1 cellular context compared by ENCODE assay signal in genomic region chrX:41607264-41607832, GRCh38.
TF ChIP-seq lines count a peak whose summit lies in the region.

No MANE protein-coding gene starts in this region.

TF ChIP-seq in K562, 482 proteins besides CTCF, POLR2A, EP300 and RAD21 (continued from another document):
- TF ChIP-seq, protein P1, sequence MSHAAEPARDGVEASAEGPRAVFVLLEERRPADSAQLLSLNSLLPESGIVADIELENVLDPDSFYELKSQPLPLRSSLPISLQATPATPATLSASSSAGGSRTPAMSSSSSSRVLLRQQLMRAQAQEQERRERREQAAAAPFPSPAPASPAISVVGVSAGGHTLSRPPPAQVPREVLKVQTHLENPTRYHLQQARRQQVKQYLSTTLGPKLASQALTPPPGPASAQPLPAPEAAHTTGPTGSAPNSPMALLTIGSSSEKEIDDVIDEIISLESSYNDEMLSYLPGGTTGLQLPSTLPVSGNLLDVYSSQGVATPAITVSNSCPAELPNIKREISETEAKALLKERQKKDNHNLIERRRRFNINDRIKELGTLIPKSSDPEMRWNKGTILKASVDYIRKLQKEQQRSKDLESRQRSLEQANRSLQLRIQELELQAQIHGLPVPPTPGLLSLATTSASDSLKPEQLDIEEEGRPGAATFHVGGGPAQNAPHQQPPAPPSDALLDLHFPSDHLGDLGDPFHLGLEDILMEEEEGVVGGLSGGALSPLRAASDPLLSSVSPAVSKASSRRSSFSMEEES (CRISPR knock-in tag; IDR thresholded peaks at IDR 0.05) = peak; percentile 94
- TF ChIP-seq, protein P2, sequence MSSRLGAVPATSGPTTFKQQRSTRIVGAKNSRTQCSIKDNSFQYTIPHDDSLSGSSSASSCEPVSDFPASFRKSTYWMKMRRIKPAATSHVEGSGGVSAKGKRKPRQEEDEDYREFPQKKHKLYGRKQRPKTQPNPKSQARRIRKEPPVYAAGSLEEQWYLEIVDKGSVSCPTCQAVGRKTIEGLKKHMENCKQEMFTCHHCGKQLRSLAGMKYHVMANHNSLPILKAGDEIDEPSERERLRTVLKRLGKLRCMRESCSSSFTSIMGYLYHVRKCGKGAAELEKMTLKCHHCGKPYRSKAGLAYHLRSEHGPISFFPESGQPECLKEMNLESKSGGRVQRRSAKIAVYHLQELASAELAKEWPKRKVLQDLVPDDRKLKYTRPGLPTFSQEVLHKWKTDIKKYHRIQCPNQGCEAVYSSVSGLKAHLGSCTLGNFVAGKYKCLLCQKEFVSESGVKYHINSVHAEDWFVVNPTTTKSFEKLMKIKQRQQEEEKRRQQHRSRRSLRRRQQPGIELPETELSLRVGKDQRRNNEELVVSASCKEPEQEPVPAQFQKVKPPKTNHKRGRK (tag; IDR thresholded peaks at IDR 0.05) = no peak
- TF ChIP-seq, protein P3, sequence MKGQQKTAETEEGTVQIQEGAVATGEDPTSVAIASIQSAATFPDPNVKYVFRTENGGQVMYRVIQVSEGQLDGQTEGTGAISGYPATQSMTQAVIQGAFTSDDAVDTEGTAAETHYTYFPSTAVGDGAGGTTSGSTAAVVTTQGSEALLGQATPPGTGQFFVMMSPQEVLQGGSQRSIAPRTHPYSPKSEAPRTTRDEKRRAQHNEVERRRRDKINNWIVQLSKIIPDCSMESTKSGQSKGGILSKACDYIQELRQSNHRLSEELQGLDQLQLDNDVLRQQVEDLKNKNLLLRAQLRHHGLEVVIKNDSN (CRISPR knock-in tag; IDR thresholded peaks at IDR 0.05) = peak; percentile 51; the same call in 1 of the 2 replicates
- TF ChIP-seq SOX6 (IDR thresholded peaks at IDR 0.05) = peak; percentile 76
- TF ChIP-seq PPARD (CRISPR knock-in tag; IDR thresholded peaks at IDR 0.05) = no peak
- no peak for TF ChIP-seq SREBF2 (CRISPR knock-in tag; IDR thresholded peaks at IDR 0.05)
- TF ChIP-seq NCOR1 (IDR thresholded peaks at IDR 0.05) = peak; percentile 58
- TF ChIP-seq GABPA (tag; conservative IDR thresholded peaks at IDR 0.05; ENCODE audit: low read depth) = no peak
- TF ChIP-seq PHTF2 (CRISPR knock-in tag; IDR thresholded peaks at IDR 0.05) = no peak
- TF ChIP-seq BCOR (IDR thresholded peaks at IDR 0.05) = no peak
- TF ChIP-seq POLR3A (IDR thresholded peaks at IDR 0.05; ENCODE audit: borderline replicate concordance, extremely low read depth, insufficient read depth, insufficient read length) = no peak
- TF ChIP-seq KDM1A (IDR thresholded peaks at IDR 0.05) = 0 out of 4 replicates have a peak, but pooled peaks of 1 of the 2 experiments have one; percentile 31
- no peak for TF ChIP-seq NR4A1 (CRISPR knock-in tag; IDR thresholded peaks at IDR 0.05)
- no peak for TF ChIP-seq NR4A1 (tag; IDR thresholded peaks at IDR 0.05)
- TF ChIP-seq, protein P4, sequence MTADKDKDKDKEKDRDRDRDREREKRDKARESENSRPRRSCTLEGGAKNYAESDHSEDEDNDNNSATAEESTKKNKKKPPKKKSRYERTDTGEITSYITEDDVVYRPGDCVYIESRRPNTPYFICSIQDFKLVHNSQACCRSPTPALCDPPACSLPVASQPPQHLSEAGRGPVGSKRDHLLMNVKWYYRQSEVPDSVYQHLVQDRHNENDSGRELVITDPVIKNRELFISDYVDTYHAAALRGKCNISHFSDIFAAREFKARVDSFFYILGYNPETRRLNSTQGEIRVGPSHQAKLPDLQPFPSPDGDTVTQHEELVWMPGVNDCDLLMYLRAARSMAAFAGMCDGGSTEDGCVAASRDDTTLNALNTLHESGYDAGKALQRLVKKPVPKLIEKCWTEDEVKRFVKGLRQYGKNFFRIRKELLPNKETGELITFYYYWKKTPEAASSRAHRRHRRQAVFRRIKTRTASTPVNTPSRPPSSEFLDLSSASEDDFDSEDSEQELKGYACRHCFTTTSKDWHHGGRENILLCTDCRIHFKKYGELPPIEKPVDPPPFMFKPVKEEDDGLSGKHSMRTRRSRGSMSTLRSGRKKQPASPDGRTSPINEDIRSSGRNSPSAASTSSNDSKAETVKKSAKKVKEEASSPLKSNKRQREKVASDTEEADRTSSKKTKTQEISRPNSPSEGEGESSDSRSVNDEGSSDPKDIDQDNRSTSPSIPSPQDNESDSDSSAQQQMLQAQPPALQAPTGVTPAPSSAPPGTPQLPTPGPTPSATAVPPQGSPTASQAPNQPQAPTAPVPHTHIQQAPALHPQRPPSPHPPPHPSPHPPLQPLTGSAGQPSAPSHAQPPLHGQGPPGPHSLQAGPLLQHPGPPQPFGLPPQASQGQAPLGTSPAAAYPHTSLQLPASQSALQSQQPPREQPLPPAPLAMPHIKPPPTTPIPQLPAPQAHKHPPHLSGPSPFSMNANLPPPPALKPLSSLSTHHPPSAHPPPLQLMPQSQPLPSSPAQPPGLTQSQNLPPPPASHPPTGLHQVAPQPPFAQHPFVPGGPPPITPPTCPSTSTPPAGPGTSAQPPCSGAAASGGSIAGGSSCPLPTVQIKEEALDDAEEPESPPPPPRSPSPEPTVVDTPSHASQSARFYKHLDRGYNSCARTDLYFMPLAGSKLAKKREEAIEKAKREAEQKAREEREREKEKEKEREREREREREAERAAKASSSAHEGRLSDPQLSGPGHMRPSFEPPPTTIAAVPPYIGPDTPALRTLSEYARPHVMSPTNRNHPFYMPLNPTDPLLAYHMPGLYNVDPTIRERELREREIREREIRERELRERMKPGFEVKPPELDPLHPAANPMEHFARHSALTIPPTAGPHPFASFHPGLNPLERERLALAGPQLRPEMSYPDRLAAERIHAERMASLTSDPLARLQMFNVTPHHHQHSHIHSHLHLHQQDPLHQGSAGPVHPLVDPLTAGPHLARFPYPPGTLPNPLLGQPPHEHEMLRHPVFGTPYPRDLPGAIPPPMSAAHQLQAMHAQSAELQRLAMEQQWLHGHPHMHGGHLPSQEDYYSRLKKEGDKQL (CRISPR knock-in tag; IDR thresholded peaks at IDR 0.05; ENCODE audit: borderline replicate concordance) = no peak
- 0 out of 2 replicates have a peak, but pooled peaks have one; percentile 19 for TF ChIP-seq MYC (IDR thresholded peaks at IDR 0.05; ENCODE audit: low read depth, low read length)
- no peak for TF ChIP-seq MYC (CRISPR knock-in tag; IDR thresholded peaks at IDR 0.05; ENCODE audit: borderline replicate concordance, low read depth)
- TF ChIP-seq ELK1 (CRISPR knock-in tag; IDR thresholded peaks at IDR 0.05) = no peak
- no peak for TF ChIP-seq HDAC6 (IDR thresholded peaks at IDR 0.05; ENCODE audit: low read depth, low read length)
- no peak for TF ChIP-seq ZNF174 (CRISPR knock-in tag; IDR thresholded peaks at IDR 0.05)
- peak in 1 of 2 experiments; percentile 68; a peak in 2 of 4 replicates for TF ChIP-seq RCOR1 (IDR thresholded peaks at IDR 0.05; ENCODE audit: borderline replicate concordance in 1 of 2, low read depth in 2 of 2, low read length in 2 of 2)
- TF ChIP-seq L3MBTL2 (IDR thresholded peaks at IDR 0.05) = 0 out of 2 replicates have a peak, but pooled peaks have one; percentile 18
- peak; percentile 59 for TF ChIP-seq FOXM1 (IDR thresholded peaks at IDR 0.05; ENCODE audit: low read depth)
- no peak for TF ChIP-seq FOXM1 (CRISPR knock-in tag; IDR thresholded peaks at IDR 0.05; ENCODE audit: low read depth)
